In the genomic region with DNA sequence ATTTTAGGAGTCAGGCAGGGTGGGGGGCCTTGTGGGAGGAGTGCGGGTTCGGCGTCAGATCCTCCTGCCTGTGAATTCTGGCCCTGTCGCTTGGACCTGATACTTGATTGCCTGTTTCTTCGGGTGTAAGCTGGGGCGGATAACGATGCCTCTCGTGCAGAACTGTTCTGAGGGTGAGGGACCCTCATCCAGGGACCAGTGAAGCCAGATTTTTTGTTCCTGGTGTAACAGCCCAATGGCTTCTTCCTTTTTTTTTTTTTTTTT, we compare ENCODE assay signal across 9 cellular contexts. TPM values are rescaled to one million over a fixed set of nuclear protein-coding genes. Genes with fewer than 3 reads are reported as not detected.
DNase-seq lines count a peak whose midpoint lies in the region; ATAC-seq and TF ChIP-seq lines count a peak whose summit lies in the region.
"Had no signal": no experiment of that assay in that cellular context is flagged by ENCODE, and none has a peak within 500 bp of the region (broad histone marks: within the 10 kb centered on the region; RNA-seq: fewer than 3 reads in every experiment).

No MANE protein-coding gene starts in this region.

- H3K4me1 Mint-ChIP-seq in Calu3 (ENCODE audit: low read depth, unreplicated experiment) (peaks cover 20% of the 10 kb centered on the region), endodermal cell (peaks cover 31% of the 10 kb centered on the region), osteocyte (ENCODE audit: unreplicated experiment) (peaks cover 35% of the 10 kb centered on the region)

- no peak overlapping the region for H2AFZ ChIP-seq in OCI-LY1 (ENCODE audit: low read length)

- TF ChIP-seq CTCF in Calu3 (IDR thresholded peaks at IDR 0.05; ENCODE audit: unreplicated experiment) (no peak), OCI-LY1 (IDR thresholded peaks at IDR 0.05; ENCODE audit: low read length) (no peak), endodermal cell (conservative IDR thresholded peaks at IDR 0.05) (no peak), osteocyte (IDR thresholded peaks at IDR 0.05) (no peak)

- H3K36me3 ChIP-seq in OCI-LY1 (ENCODE audit: insufficient read depth, low read length) (peaks cover 10% of the 10 kb centered on the region; the same call in 1 of the 2 replicates), endodermal cell (ENCODE audit: control insufficient read depth, insufficient read depth, low read length) (peaks cover 12% of the 10 kb centered on the region)

- H3K27me3 Mint-ChIP-seq in Calu3 (ENCODE audit: unreplicated experiment) (no peaks in the 10 kb centered on the region), endodermal cell (ENCODE audit: insufficient read depth) (peaks cover 20% of the 10 kb centered on the region), osteocyte (ENCODE audit: unreplicated experiment) (no peaks in the 10 kb centered on the region)

- H3K27ac Mint-ChIP-seq in Calu3 (ENCODE audit: unreplicated experiment) (no peak overlapping the region), endodermal cell (peak overlapping the region; percentile 58), osteocyte (ENCODE audit: unreplicated experiment) (no peak overlapping the region)

- no peak for ATAC-seq in HG02642 (IDR thresholded peaks at IDR 0.05; ENCODE audit: poor library complexity, unreplicated experiment)

- in situ Hi-C loops in G401 (cut with HindIII; ENCODE audit: low sequenced_read_pairs), result no loop called here

- H3K27me3 ChIP-seq in OCI-LY1 (ENCODE audit: insufficient read depth, low read length) (no peaks in the 10 kb centered on the region), endodermal cell (ENCODE audit: control insufficient read depth, insufficient read depth, low read length, poor library complexity, severe bottlenecking) (no peaks in the 10 kb centered on the region)

- peaks cover 21% of the 10 kb centered on the region for H3K4me1 ChIP-seq in OCI-LY1 (ENCODE audit: insufficient read depth, low read length, severe bottlenecking)
- peaks cover 5% of the 10 kb centered on the region for H3K4me1 ChIP-seq in endodermal cell (ENCODE audit: control insufficient read depth, insufficient read depth, low read length)

- H3K9me3 ChIP-seq in OCI-LY1 (ENCODE audit: low read length) (0 out of 2 replicates have a peak, but pooled peaks cover 6% of the 10 kb centered on the region), endodermal cell (ENCODE audit: control insufficient read depth, low read length) (no peaks in the 10 kb centered on the region)

- H3K4me3 Mint-ChIP-seq in Calu3 (ENCODE audit: low read depth, unreplicated experiment) (peak overlapping the region; percentile 91), endodermal cell (peak overlapping the region; percentile 79), osteocyte (ENCODE audit: unreplicated experiment) (peak overlapping the region; percentile 89)

- H3K4me2 ChIP-seq in OCI-LY1 (ENCODE audit: low read length), result peak overlapping the region; percentile 98

- H3K27ac ChIP-seq in OCI-LY1 (ENCODE audit: low read depth, low read length, poor library complexity, severe bottlenecking) (no peak overlapping the region), endodermal cell (ENCODE audit: low read depth, low read length) (no peak overlapping the region)

- H3K9me2 ChIP-seq in OCI-LY1 (ENCODE audit: low read depth, low read length), result no peaks in the 10 kb centered on the region

- H3K36me3 Mint-ChIP-seq in Calu3 (ENCODE audit: insufficient read depth, unreplicated experiment), result peaks cover 54% of the 10 kb centered on the region
- H3K36me3 Mint-ChIP-seq in endodermal cell (ENCODE audit: low read depth), result peaks cover 25% of the 10 kb centered on the region
- H3K36me3 Mint-ChIP-seq in osteocyte (ENCODE audit: unreplicated experiment), result peaks cover 3% of the 10 kb centered on the region

- H4K20me1 ChIP-seq in OCI-LY1 (ENCODE audit: insufficient read depth, low read length), result no peaks in the 10 kb centered on the region

- intact Hi-C loops in Calu3 (cut with micrococcal nuclease; ENCODE audit: unreplicated experiment), result no loop called here

- BruUV-seq in Calu3 (replicated peaks; lab: Mats Ljungman, UMichigan), result TSS peak; percentile 34

- CTCF ChIA-PET in Calu3 (lab: Charles Lee), result no interaction called here

- 54 to 66% methylated on average over 4 to 8 of the region's 8 CpGs for WGBS in endodermal cell (ENCODE audit: insufficient coverage in 1 of 2, insufficient read length in 1 of 2), 2 experiments

- H3K9me3 Mint-ChIP-seq in Calu3 (ENCODE audit: low read depth, unreplicated experiment) (no peaks in the 10 kb centered on the region), endodermal cell (no peaks in the 10 kb centered on the region), osteocyte (ENCODE audit: unreplicated experiment) (no peaks in the 10 kb centered on the region)

- no peaks in the 10 kb centered on the region for H3F3A ChIP-seq in OCI-LY1 (ENCODE audit: insufficient read depth, low read length)

- H3K79me2 ChIP-seq in OCI-LY1 (ENCODE audit: insufficient read depth, low read length), result no peaks in the 10 kb centered on the region; the same call in none of the 2 replicates

- DNase-seq in Calu3 (no peak), endodermal cell (peak; percentile 66), osteocyte (ENCODE audit: extremely low spot score, unreplicated experiment) (no peak), SW 1271 (lab: John Stamatoyannopoulos, UW) (no peak), G401 (ENCODE audit: low spot score) (no peak), COLO668 (lab: John Stamatoyannopoulos, UW; ENCODE audit: unreplicated experiment) (no peak)
- DNase-seq: stimulated activated naive CD4-positive, alpha-beta T cell treated with Interleukin-2 at 50 U/mL for 16 hours had no signal

- peak overlapping the region; percentile 87 for H3K9ac ChIP-seq in OCI-LY1 (ENCODE audit: low read length)
- H3K9ac ChIP-seq in endodermal cell (ENCODE audit: extremely low read depth, low read length, poor library complexity, severe bottlenecking), result peak overlapping the region; percentile 62

- H3K4me3 ChIP-seq in OCI-LY1 (ENCODE audit: low read depth, low read length, poor library complexity, severe bottlenecking), result peak overlapping the region; percentile 93
- peak overlapping the region; percentile 91 for H3K4me3 ChIP-seq in endodermal cell (ENCODE audit: low read length)

RNA-seq across cellular contexts. Expression of gene TBCD, which starts 1.3 kb away (rescaled TPM):
- total RNA-seq in Calu3 (2022) (76.6 and 90.7 TPM in 2 replicates), endodermal cell (100 to 1,000 TPM; 107 TPM), osteocyte (74.0 and 75.7 TPM in 2 replicates)
- polyA plus RNA-seq in endodermal cell (2013, experiment 1 of 2), result 107 TPM
- polyA plus RNA-seq in endodermal cell (2013, experiment 2 of 2), result 106 TPM
- 86.4 and 108 TPM in 2 replicates for total RNA-seq in G401 (2014; rRNA removed; shearing (Covaris generic))

RNA-seq across cellular contexts. Expression of gene FN3K, which starts 17.7 kb away (rescaled TPM):
- total RNA-seq in Calu3 (2022) (13.4 and 15.5 TPM in 2 replicates), endodermal cell (10 to 100 TPM; 24.7 to 35.6 TPM), osteocyte (22.9 and 25.2 TPM in 2 replicates)
- 17.1 TPM for polyA plus RNA-seq in endodermal cell (2013, experiment 1 of 2)
- polyA plus RNA-seq in endodermal cell (2013, experiment 2 of 2), result 17.1 TPM
- 0.03 and 0.43 TPM in 2 replicates for total RNA-seq in G401 (2014; rRNA removed; shearing (Covaris generic))

RNA-seq across cellular contexts. Expression of gene FN3KRP, which starts 36.6 kb away (rescaled TPM):
- 44.2 and 49.9 TPM in 2 replicates for total RNA-seq in Calu3 (2022)
- total RNA-seq in endodermal cell, result 10 to 100 TPM; 34.5 to 40.0 TPM
- polyA plus RNA-seq in endodermal cell (2013, experiment 1 of 2), result 32.5 TPM
- polyA plus RNA-seq in endodermal cell (2013, experiment 2 of 2), result 33.8 TPM
- total RNA-seq in osteocyte, result 31.7 and 33.0 TPM in 2 replicates
- 44.4 and 44.8 TPM in 2 replicates for total RNA-seq in G401 (2014; rRNA removed; shearing (Covaris generic))

RNA-seq across cellular contexts. Expression of gene RAB40B, which starts 54.6 kb away (rescaled TPM):
- total RNA-seq in Calu3 (2022) (20.5 and 21.9 TPM in 2 replicates), endodermal cell (1 to 10 TPM; 1.2 to 4.6 TPM), osteocyte (13.4 and 14.7 TPM in 2 replicates)
- polyA plus RNA-seq in endodermal cell (2013, experiment 1 of 2), result 7.2 TPM
- 5.1 TPM for polyA plus RNA-seq in endodermal cell (2013, experiment 2 of 2)
- 28.7 and 37.8 TPM in 2 replicates for total RNA-seq in G401 (2014; rRNA removed; shearing (Covaris generic))

Comparison
In these comparisons a context has a peak if more than half of its experiments do, and no peak if none do; other contexts are left out.
1. RNA of gene FN3K, which starts 17.7 kb away (total RNA-seq): 24.7 to 35.6 TPM in endodermal cell, 22.9 to 25.2 TPM in osteocyte and 13.4 to 15.5 TPM in Calu3; 0.03 to 0.43 TPM in G401; every median in the first group is over 10 times any median in the second.
2. Peak in every context shown above with its lines, with median percentiles within 50 percentile points of each other: H3K4me3 Mint-ChIP-seq.